ENCODE assay signal across 11 cellular contexts in genomic region chr5:2752059-2752874, GRCh38. TPM values are rescaled to one million over a fixed set of nuclear protein-coding genes. Genes with fewer than 3 reads are reported as not detected.
A peak's percentile ranks its signal among the peaks of the same experiment; 100 is the strongest.
DNase-seq lines count a peak whose midpoint lies in the region; ATAC-seq, FAIRE-seq and TF ChIP-seq lines count a peak whose summit lies in the region.
"Had no signal": no experiment of that assay in that cellular context is flagged by ENCODE, and none has a peak within 500 bp of the region (broad histone marks: within the 10 kb centered on the region; RNA-seq: fewer than 3 reads in every experiment).

No MANE protein-coding gene starts in this region.

- H3K14ac ChIP-seq in IMR-90 (replicated peaks; ENCODE audit: low read depth, low read length), result no peak overlapping the region

- H3K27ac ChIP-seq in A549 (peak overlapping the region; percentile 66 to 83), IMR-90 (ENCODE audit: insufficient read depth, low read length) (no peak overlapping the region), lower lobe of right lung (peak overlapping the region; percentile 90)
- H3K27ac ChIP-seq: brain microvascular endothelial cell had no signal

- CTCF ChIA-PET in A549 (lab: Yijun Ruan, JAX) (no interaction called here), IMR-90 (lab: Yijun Ruan, JAX) (no interaction called here)

- no TSS peak for BruUV-seq in IMR-90 (replicated peaks; lab: Mats Ljungman, UMichigan)

- no peak overlapping the region for H2BK120ac ChIP-seq in IMR-90 (ENCODE audit: low read depth, low read length)

- no peak overlapping the region for H3K23ac ChIP-seq in IMR-90 (ENCODE audit: low read depth, low read length)

- H2AK5ac ChIP-seq in IMR-90 (ENCODE audit: low read depth, low read length), result no peak overlapping the region

- no peak overlapping the region for H2BK15ac ChIP-seq in IMR-90 (ENCODE audit: low read depth, low read length)

- H3K79me1 ChIP-seq in IMR-90 (ENCODE audit: low read depth in 1 of 2, low read length in 2 of 2), result no peaks in the 10 kb centered on the region

- no peak overlapping the region for H3K4ac ChIP-seq in IMR-90 (ENCODE audit: low read depth, low read length)

- TF ChIP-seq RAD21 in A549 (conservative IDR thresholded peaks at IDR 0.05 in 1 of 2, IDR thresholded peaks at IDR 0.05 in 1 of 2) (no peak), IMR-90 (IDR thresholded peaks at IDR 0.05; ENCODE audit: low read length) (no peak)

- in situ Hi-C loops in IMR-90 (cut with MboI; ENCODE audit: low sequenced_read_pairs), result no loop called here

- H2BK20ac ChIP-seq in IMR-90 (ENCODE audit: low read depth, low read length), result no peak overlapping the region

- no peak overlapping the region for H3K56ac ChIP-seq in IMR-90 (ENCODE audit: extremely low read depth, insufficient read depth, low read length)

- POLR2A ChIA-PET in A549 (lab: Yijun Ruan, JAX), result interaction anchor here (0.8 kb wide), 1 partner anchor 24 kb away, joined by 3 read pairs; no protein-coding TSS in a partner anchor
- POLR2A ChIA-PET in IMR-90 (lab: Charles Lee; ENCODE audit: unreplicated experiment), result no interaction called here

- no peak overlapping the region for H3K9ac ChIP-seq in IMR-90 (ENCODE audit: low read depth, low read length)

- H2AK9ac ChIP-seq in IMR-90 (replicated peaks; ENCODE audit: low read depth, low read length, poor library complexity), result no peak overlapping the region

- 41% methylated on average over 39 of the region's 60 CpGs for WGBS in A549 (ENCODE audit: missing lambda C conversion rate)
- WGBS in IMR-90 (ENCODE audit: extremely low coverage in 2 of 2, insufficient read length in 1 of 2), 2 experiments, result 0% methylated on average over 1 of the region's 60 CpGs; no CpG with 5 or more reads in 1 of the 2 experiments

- TF ChIP-seq POLR2A in A549 (IDR thresholded peaks at IDR 0.05; ENCODE audit: low read length), result no peak
- TF ChIP-seq POLR2A in IMR-90 (IDR thresholded peaks at IDR 0.05; ENCODE audit: low read depth, low read length), result no peak

- ATAC-seq in A549 (peak; percentile 30 to 32; a peak in 5 of 6 replicates), IMR-90 (ENCODE audit: low read depth) (peak; percentile 15; the same call in 1 of the 2 replicates), lower lobe of right lung (peak; percentile 64 to 76), HG03342 (IDR thresholded peaks at IDR 0.05; ENCODE audit: unreplicated experiment) (no peak), GM18867 (IDR thresholded peaks at IDR 0.05; ENCODE audit: unreplicated experiment) (no peak)
- ATAC-seq: Panc1 had no signal

- H3K4me1 ChIP-seq in A549, result peaks cover 4% of the 10 kb centered on the region; the same call in 1 of the 3 replicates
- no peaks in the 10 kb centered on the region for H3K4me1 ChIP-seq in IMR-90 (ENCODE audit: control insufficient read depth, insufficient read depth, low read length)
- H3K4me1 ChIP-seq in lower lobe of right lung, result peaks cover 13% of the 10 kb centered on the region

- dilution Hi-C loops in IMR-90 (cut with HindIII; ENCODE audit: low sequenced_read_pairs, unreplicated experiment), result no loop called here

- no peak for TF ChIP-seq EP300 in A549 (IDR thresholded peaks at IDR 0.05)

- H3K4me2 ChIP-seq in A549 (peak overlapping the region; percentile 85), IMR-90 (ENCODE audit: low read depth, low read length) (no peak overlapping the region)

- H3K4me3 ChIP-seq in A549, result peak overlapping the region; percentile 49
- H3K4me3 ChIP-seq in IMR-90 (ENCODE audit: insufficient read depth, low read depth, low read length), result peak overlapping the region; percentile 20
- H3K4me3 ChIP-seq in cardiac fibroblast (replicated peaks in 1 of 2; ENCODE audit: low read depth in 2 of 2, low read length in 2 of 2), result peak overlapping the region; percentile 29 to 54
- peak overlapping the region; percentile 55 for H3K4me3 ChIP-seq in lower lobe of right lung

- H3K36me3 ChIP-seq in IMR-90 (ENCODE audit: control insufficient read depth, insufficient read depth, low read length) (no peaks in the 10 kb centered on the region), lower lobe of right lung (no peaks in the 10 kb centered on the region)
- H3K36me3 ChIP-seq: brain microvascular endothelial cell had no signal

- no peak for TF ChIP-seq CTCF in A549 (IDR thresholded peaks at IDR 0.05)
- TF ChIP-seq CTCF in IMR-90 (conservative IDR thresholded peaks at IDR 0.05; ENCODE audit: low read depth, low read length), result no peak
- TF ChIP-seq CTCF in cardiac fibroblast (IDR thresholded peaks at IDR 0.05; ENCODE audit: low read depth, low read length), result no peak
- no peak for TF ChIP-seq CTCF in lower lobe of right lung (IDR thresholded peaks at IDR 0.05)

- DNase-seq in A549 (ENCODE audit: low read depth in 1 of 2, low spot score in 1 of 2), result no peak
- DNase-seq in IMR-90, result no peak
- peak in 1 of 2 donors; percentile 25 for DNase-seq in cardiac fibroblast (ENCODE audit: low read depth in 2 of 2)
- DNase-seq in lower lobe of right lung, result peak; percentile 86
- no peak for DNase-seq in middle frontal gyrus (ENCODE audit: extremely low spot score, low spot score)
- DNase-seq in effector CD4-positive, alpha-beta T cell, result no peak
- DNase-seq: brain microvascular endothelial cell had no signal

- no peak overlapping the region for H3K18ac ChIP-seq in IMR-90 (ENCODE audit: low read depth, low read length)

- H4K8ac ChIP-seq in IMR-90 (ENCODE audit: low read depth in 2 of 2, low read length in 2 of 2), result no peak overlapping the region

- no peak overlapping the region for H2AFZ ChIP-seq in IMR-90 (replicated peaks; ENCODE audit: low read length, poor library complexity)

- no peak overlapping the region for H4K5ac ChIP-seq in IMR-90 (ENCODE audit: low read depth, low read length)

- H3K9me3 ChIP-seq in A549 (no peaks in the 10 kb centered on the region), IMR-90 (ENCODE audit: control insufficient read depth, insufficient read depth, low read length) (peaks cover 8% of the 10 kb centered on the region; the same call in 1 of the 2 replicates), lower lobe of right lung (no peaks in the 10 kb centered on the region)

- no peaks in the 10 kb centered on the region for H3K9me1 ChIP-seq in IMR-90 (ENCODE audit: insufficient read depth, low read length)

- H2BK5ac ChIP-seq in IMR-90 (ENCODE audit: low read depth, low read length, poor library complexity, severe bottlenecking), result no peak overlapping the region

- H4K91ac ChIP-seq in IMR-90 (ENCODE audit: insufficient read depth, low read depth, low read length), result no peak overlapping the region

- H3K27me3 ChIP-seq in IMR-90 (ENCODE audit: control insufficient read depth, insufficient read depth, low read length), result peaks cover 52% of the 10 kb centered on the region
- H3K27me3 ChIP-seq in lower lobe of right lung (ENCODE audit: low read depth), result peaks cover 93% of the 10 kb centered on the region

- intact Hi-C loops in IMR-90 (cut with micrococcal nuclease) (no loop called here), lower lobe of right lung (cut with DNase I) (no loop called here)

- no peak for FAIRE-seq in A549 (lab: Jason Lieb, UNC)
- FAIRE-seq: D721Med had no signal

- no peaks in the 10 kb centered on the region for H4K20me1 ChIP-seq in IMR-90 (ENCODE audit: insufficient read depth, low read length)

TF ChIP-seq in A549, 52 proteins besides CTCF, POLR2A, EP300 and RAD21 (continues in another document):
- no peak for TF ChIP-seq USF2 (IDR thresholded peaks at IDR 0.05)
- no peak for TF ChIP-seq RFX5 (IDR thresholded peaks at IDR 0.05)
- TF ChIP-seq KDM1A (IDR thresholded peaks at IDR 0.05; ENCODE audit: low read depth), result no peak
- no peak for TF ChIP-seq EHMT2 (IDR thresholded peaks at IDR 0.05; ENCODE audit: low read depth)
- TF ChIP-seq SREBF2 (IDR thresholded peaks at IDR 0.05), result no peak
- TF ChIP-seq JUN (IDR thresholded peaks at IDR 0.05), result no peak

TF ChIP-seq in IMR-90, 13 proteins besides CTCF, POLR2A, EP300 and RAD21 (continues in another document):
- TF ChIP-seq ELK1 (IDR thresholded peaks at IDR 0.05; ENCODE audit: borderline replicate concordance, low read depth, low read length) (no peak), RCOR1 (IDR thresholded peaks at IDR 0.05; ENCODE audit: insufficient replicate concordance, low read length) (no peak), MAFK (IDR thresholded peaks at IDR 0.05; ENCODE audit: low read depth, low read length) (no peak), CEBPB (IDR thresholded peaks at IDR 0.05; ENCODE audit: low read depth, low read length) (no peak), CHD1 (IDR thresholded peaks at IDR 0.05; ENCODE audit: low read depth, low read length) (no peak), MAZ (IDR thresholded peaks at IDR 0.05; ENCODE audit: borderline replicate concordance, low read depth, low read length) (no peak), SMC3 (IDR thresholded peaks at IDR 0.05; ENCODE audit: low read depth, low read length) (no peak), USF2 (IDR thresholded peaks at IDR 0.05; ENCODE audit: low read depth, low read length) (no peak), BHLHE40 (IDR thresholded peaks at IDR 0.05; ENCODE audit: low read depth, low read length) (no peak), RFX5 (IDR thresholded peaks at IDR 0.05; ENCODE audit: low read depth, low read length) (no peak)

RNA-seq across cellular contexts. Expression of gene IRX2, which starts 0.8 kb away (rescaled TPM):
- polyA plus RNA-seq in A549 (2011; rRNA removed), result 0.30 and 0.33 TPM in 2 replicates
- polyA plus RNA-seq in A549 (2012; cell fraction: cytosol; rRNA removed), result 0.34 and 0.57 TPM in 2 replicates
- 0.56 and 0.73 TPM in 2 replicates for polyA plus RNA-seq in A549 (2012; cell fraction: nucleus; rRNA removed)
- 0.59 to 0.76 TPM (median 0.67 TPM) in 3 replicates for polyA plus RNA-seq in A549 (2017; fragmentation: RNase III; extraction: RNeasy Plus Mini Kit Qiagen cat#74134 plus additional on column Dnase treatment)
- polyA minus RNA-seq in A549 (2011; rRNA and poly(A)+ RNA removed), result not detected in 2 replicates
- 0.36 and 0.56 TPM in 2 replicates for total RNA-seq in IMR-90 (2012; rRNA removed)
- 0.97 and 1.1 TPM in 2 replicates for polyA plus RNA-seq in IMR-90 (2012; rRNA removed)
- polyA plus RNA-seq in IMR-90 (2012; cell fraction: cytosol; rRNA removed), result 1.3 and 1.4 TPM in 2 replicates
- 2.4 and 4.9 TPM in 2 replicates for polyA plus RNA-seq in IMR-90 (2012; cell fraction: nucleus; rRNA removed; ENCODE audit: low replicate concordance)
- total RNA-seq in lower lobe of right lung, result 52.1 TPM

Comparison
In these comparisons a context has a peak if more than half of its experiments do, and no peak if none do; other contexts are left out.
1. ATAC-seq: peak in A549 (2 of 2), IMR-90 (single experiment) and lower lobe of right lung (2 of 2); none in HG03342 (single experiment) and GM18867 (single experiment).
2. RNA of gene IRX2, which starts 0.8 kb away (total RNA-seq): 52.1 TPM in lower lobe of right lung (single experiment); 0.36 to 0.56 TPM in IMR-90; every median in the first group is over 10 times any median in the second.
3. Peak in every context shown above with its lines, with median percentiles within 50 percentile points of each other: H3K4me3 ChIP-seq.